16 cellular contexts compared by ENCODE assay signal in genomic region chr1:224058303-224058702, GRCh38. TPM values are rescaled to one million over a fixed set of nuclear protein-coding genes. Genes with fewer than 3 reads are reported as not detected.
DNase-seq lines count a peak whose midpoint lies in the region; FAIRE-seq and TF ChIP-seq lines count a peak whose summit lies in the region.
"Had no signal": no experiment of that assay in that cellular context is flagged by ENCODE, and none has a peak within 500 bp of the region (broad histone marks: within the 10 kb centered on the region; RNA-seq: fewer than 3 reads in every experiment).

No MANE protein-coding gene starts in this region.

- H4K8ac ChIP-seq in trophoblast cell (ENCODE audit: low read depth, low read length), result no peak overlapping the region

- H4K91ac ChIP-seq in trophoblast cell (ENCODE audit: low read depth, low read length), result no peak overlapping the region

- TSS peak; percentile 53 for BruUV-seq in mammary epithelial cell (replicated peaks; lab: Mats Ljungman, UMichigan)

- H3K14ac ChIP-seq in trophoblast cell (ENCODE audit: low read length), result no peak overlapping the region

- WGBS in mammary epithelial cell (ENCODE audit: low coverage, missing lambda C conversion rate), result 24% methylated on average over 5 of the region's 5 CpGs
- no CpG with 5 or more reads among the region's 5 CpGs for WGBS in trophoblast cell (ENCODE audit: extremely low coverage, insufficient coverage, insufficient read length)

- H4K20me1 ChIP-seq in mammary epithelial cell (ENCODE audit: insufficient read depth, low read length), result no peaks in the 10 kb centered on the region

- no peaks in the 10 kb centered on the region for H3K36me3 ChIP-seq in mammary epithelial cell (ENCODE audit: insufficient read depth, low read length)
- H3K36me3 ChIP-seq in trophoblast cell (ENCODE audit: control insufficient read depth in 1 of 2, insufficient read depth in 2 of 2, low read length in 2 of 2), result no peaks in the 10 kb centered on the region
- H3K36me3 ChIP-seq: right lobe of liver had no signal

- no peaks in the 10 kb centered on the region for H3K79me1 ChIP-seq in trophoblast cell (ENCODE audit: low read length)

- peak overlapping the region; percentile 40 for H3K4me2 ChIP-seq in mammary epithelial cell (ENCODE audit: insufficient read depth, low read depth, low read length)
- no peak overlapping the region for H3K4me2 ChIP-seq in trophoblast cell (ENCODE audit: low read length)

- H2AFZ ChIP-seq in mammary epithelial cell (ENCODE audit: low read depth, low read length) (peak overlapping the region; percentile 14), trophoblast cell (ENCODE audit: insufficient read depth, low read length, poor library complexity) (no peak overlapping the region)

- H3K9me3 ChIP-seq in mammary epithelial cell (replicated peaks; ENCODE audit: insufficient read depth, low read length) (no peaks in the 10 kb centered on the region), trophoblast cell (ENCODE audit: insufficient read depth, low read depth, low read length) (no peaks in the 10 kb centered on the region)
- H3K9me3 ChIP-seq: right lobe of liver had no signal

- no peak overlapping the region for H2AK5ac ChIP-seq in trophoblast cell (ENCODE audit: low read length)

- H3K27ac ChIP-seq in mammary epithelial cell (ENCODE audit: insufficient read depth, low read depth, low read length), result peak overlapping the region; percentile 37
- H3K27ac ChIP-seq in trophoblast cell (ENCODE audit: low read depth, low read length), result no peak overlapping the region
- H3K27ac ChIP-seq: HL-60, right lobe of liver had no signal

- H3K4ac ChIP-seq in trophoblast cell (ENCODE audit: low read depth, low read length), result no peak overlapping the region

- H3K23ac ChIP-seq in trophoblast cell (ENCODE audit: low read length), result no peak overlapping the region

- no peak overlapping the region for H4K12ac ChIP-seq in trophoblast cell (ENCODE audit: low read depth, low read length)

- no peak for TF ChIP-seq CTCF in mammary epithelial cell (conservative IDR thresholded peaks at IDR 0.05 in 1 of 2, IDR thresholded peaks at IDR 0.05 in 1 of 2; ENCODE audit: extremely low read depth in 1 of 2, insufficient read depth in 1 of 2, low read depth in 1 of 2, low read length in 2 of 2)

- in situ Hi-C loops in mammary epithelial cell (cut with MboI; ENCODE audit: low sequenced_read_pairs in 2 of 2), result no loop called here

- H3K79me2 ChIP-seq in mammary epithelial cell (ENCODE audit: insufficient read depth, low read length) (no peaks in the 10 kb centered on the region), trophoblast cell (ENCODE audit: control insufficient read depth, insufficient read depth, low read length, poor library complexity) (no peaks in the 10 kb centered on the region)

- H3K18ac ChIP-seq in trophoblast cell (ENCODE audit: low read length), result no peak overlapping the region

- no peak overlapping the region for H3K9ac ChIP-seq in mammary epithelial cell (ENCODE audit: insufficient read depth, low read length)
- no peak overlapping the region for H3K9ac ChIP-seq in trophoblast cell (ENCODE audit: low read length)

- no peak overlapping the region for H2BK120ac ChIP-seq in trophoblast cell (ENCODE audit: insufficient read depth, low read length, poor library complexity)

- intact Hi-C loops in mammary epithelial cell (cut with micrococcal nuclease), result loop anchor here (1.0 to 10.0 kb wide), 2 partner anchors 9 to 64 kb away; no protein-coding TSS in a partner anchor

- DNase-seq in ELR (ENCODE audit: low read depth) (peak; percentile 89), RCC 7860 (ENCODE audit: low spot score) (peak; percentile 76), mammary epithelial cell (peak; percentile 92), iris pigment epithelial cell (ENCODE audit: low read depth) (peak; percentile 62), UCSD-AML1 (lab: John Stamatoyannopoulos, UW; ENCODE audit: unreplicated experiment) (no peak), trophoblast cell (no peak)
- no peak for DNase-seq in activated CD4-positive, alpha-beta T cell treated with anti-CD3 and anti-CD28 coated beads for 4 hours
- DNase-seq in stimulated activated CD4-positive, alpha-beta T cell treated with anti-CD3 and anti-CD28 coated beads, Interleukin-1b, Interleukin-23, amount 100 ng/mL, for 48 hours, result no peak
- DNase-seq: activated CD4-positive, alpha-beta T cell treated with anti-CD3 and anti-CD28 coated beads, Interleukin-2, amount 50 U/mL, for 48 hours; activated naive CD4-positive, alpha-beta T cell; aorta; NCI-H2029 treated with DMSO at 0.1 percent for 48 hours; NK-92 treated with Interleukin-12 subunit alpha and Interleukin-12 subunit beta, amount 100 ng/mL, for 24 hours; right lobe of liver; stimulated activated naive B cell treated with anti-CD40 and anti-IgM and Interleukin-4, amounts not matched to agents 10 μg/mL and 1 μg/mL and 100 μg/mL, for 72 hours had no signal

- no peak overlapping the region for H3K4me3 ChIP-seq in mammary epithelial cell (replicated peaks in 1 of 3; ENCODE audit: insufficient read depth in 1 of 3, low read depth in 2 of 3, low read length in 3 of 3)
- H3K4me3 ChIP-seq in trophoblast cell (ENCODE audit: low read depth, low read length), result no peak overlapping the region
- H3K4me3 ChIP-seq: right lobe of liver had no signal

- peaks cover 20% of the 10 kb centered on the region for H3K4me1 ChIP-seq in mammary epithelial cell (ENCODE audit: insufficient read depth, low read length)
- H3K4me1 ChIP-seq in trophoblast cell (ENCODE audit: control insufficient read depth in 1 of 2, insufficient read depth in 2 of 2, low read length in 2 of 2), result no peaks in the 10 kb centered on the region
- H3K4me1 ChIP-seq: right lobe of liver had no signal

- H2BK12ac ChIP-seq in trophoblast cell (ENCODE audit: low read length), result no peak overlapping the region

- no peak overlapping the region for H2BK5ac ChIP-seq in trophoblast cell (ENCODE audit: low read depth, low read length, poor library complexity)

- no peaks in the 10 kb centered on the region for H3K27me3 ChIP-seq in mammary epithelial cell (ENCODE audit: insufficient read depth, low read length)
- H3K27me3 ChIP-seq in trophoblast cell (ENCODE audit: insufficient read depth, low read length), result no peaks in the 10 kb centered on the region
- H3K27me3 ChIP-seq: right lobe of liver had no signal

- FAIRE-seq in RCC 7860 (lab: Jason Lieb, UNC), result no peak

- CTCF ChIA-PET in mammary epithelial cell (lab: Charles Lee; ENCODE audit: low non-redundant PET), result no interaction called here

- dilution Hi-C loops in mammary epithelial cell (cut with HindIII; ENCODE audit: low sequenced_read_pairs), result no loop called here

RNA-seq across cellular contexts. Expression of gene FBXO28, which starts 55.6 kb away (rescaled TPM):
- 10 to 100 TPM; 41.0 to 49.4 TPM for total RNA-seq in mammary epithelial cell
- polyA plus RNA-seq in mammary epithelial cell, result 17.3 TPM
- 34.5 TPM for polyA minus RNA-seq in mammary epithelial cell
- polyA plus RNA-seq in trophoblast cell (2013), result 12.5 and 12.9 TPM in 2 replicates

Comparison
In these comparisons a context has a peak if more than half of its experiments do, and no peak if none do; other contexts are left out.
1. DNase-seq: peak in ELR (single experiment), RCC 7860 (single experiment), mammary epithelial cell (single experiment) and iris pigment epithelial cell (single experiment); none in UCSD-AML1 (single experiment), activated CD4-positive, alpha-beta T cell treated with anti-CD3 and anti-CD28 coated beads for 4 hours (0 of 2), trophoblast cell (0 of 2) and stimulated activated CD4-positive, alpha-beta T cell treated with anti-CD3 and anti-CD28 coated beads, Interleukin-1b, Interleukin-23, amount 100 ng/mL, for 48 hours (single experiment).